ENCODE assay signal across 1 cellular context in genomic region chr2:60466161-60466702, GRCh38.
TF ChIP-seq lines count a peak whose summit lies in the region.

No MANE protein-coding gene starts in this region.

TF ChIP-seq in GM23338, 12 proteins besides CTCF, POLR2A, EP300 and RAD21 (continued from another document):
- no peak for TF ChIP-seq ZNF462 (CRISPR knock-in tag; IDR thresholded peaks at IDR 0.05)
- no peak for TF ChIP-seq NANOG (IDR thresholded peaks at IDR 0.05; ENCODE audit: borderline replicate concordance)
TF ChIP-seq in GM23338: peak in this region for 0.
